1 cellular context compared by ENCODE assay signal in the genomic region with DNA sequence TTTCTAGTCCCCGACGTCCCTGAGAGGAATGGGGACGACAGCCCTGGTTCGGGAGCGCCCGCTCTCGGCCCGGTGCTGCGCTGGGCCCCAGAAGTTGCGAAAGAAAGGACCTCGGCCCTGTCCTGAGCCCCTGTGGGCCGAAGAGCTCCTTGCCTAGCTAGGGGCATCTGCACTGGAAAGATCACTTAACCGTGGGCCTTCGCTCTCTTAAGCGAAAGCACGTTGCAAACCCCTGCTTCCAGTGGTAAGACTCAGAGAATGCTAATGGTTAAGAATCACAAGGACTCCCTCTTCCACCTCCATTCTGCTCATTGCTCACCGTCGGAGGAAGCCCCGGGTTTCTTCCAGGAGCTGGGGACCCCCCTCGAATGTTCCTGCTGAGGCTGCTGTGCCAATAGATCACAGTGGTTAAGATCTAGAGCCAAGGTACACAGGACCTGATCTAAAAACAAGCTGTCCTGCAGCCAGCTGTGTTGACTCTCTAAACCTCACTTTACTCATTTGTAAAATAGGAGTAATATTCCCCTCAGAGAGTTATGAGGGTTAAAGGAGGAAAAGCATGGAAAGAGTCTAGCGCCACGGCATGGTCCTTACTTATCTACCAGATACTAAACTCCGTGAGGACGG.
TF ChIP-seq lines count a peak whose summit lies in the region.

No MANE protein-coding gene starts in this region.

TF ChIP-seq in endothelial cell of umbilical vein, 7 proteins besides CTCF, POLR2A, EP300 and RAD21 (continued from another document):
- TF ChIP-seq POLR2AphosphoS5 (IDR thresholded peaks at IDR 0.05; ENCODE audit: insufficient read depth, low read depth, low read length) (no peak), MYC (IDR thresholded peaks at IDR 0.05; ENCODE audit: low read depth, low read length) (no peak), FOS (IDR thresholded peaks at IDR 0.05; ENCODE audit: borderline replicate concordance, insufficient read depth, low read length) (no peak), JUN (IDR thresholded peaks at IDR 0.05; ENCODE audit: borderline replicate concordance, insufficient read depth, insufficient read length, low read depth) (no peak), GATA2 (IDR thresholded peaks at IDR 0.05; ENCODE audit: insufficient read depth, insufficient read length, low read depth, low read length) (no peak), EZH2 (IDR thresholded peaks at IDR 0.05; ENCODE audit: borderline replicate concordance, low read depth, low read length, severe bottlenecking) (no peak)
TF ChIP-seq in endothelial cell of umbilical vein: peak in this region for 0.
